Comparison of ENCODE assay signal across 15 cellular contexts in the genomic region with DNA sequence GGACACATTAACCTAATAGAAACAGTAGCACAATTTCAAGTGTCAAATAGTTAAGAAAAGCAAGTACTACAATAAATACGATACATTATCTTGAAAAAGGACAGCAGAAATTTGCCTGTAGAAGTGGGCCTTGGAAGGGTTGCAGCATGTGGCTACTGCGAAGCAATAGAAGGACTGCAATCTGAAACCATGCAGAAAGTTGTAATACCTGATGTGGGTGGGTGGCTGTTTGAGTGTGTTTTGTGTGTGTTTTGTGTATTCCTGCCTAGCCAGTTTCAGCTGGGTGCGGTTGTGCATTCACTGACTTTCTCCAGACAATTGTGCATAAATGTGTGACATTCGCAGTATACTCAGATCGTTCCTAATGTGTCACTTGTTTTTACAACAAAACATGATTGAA.
A peak's percentile ranks its signal among the peaks of the same experiment; 100 is the strongest.
DNase-seq lines count a peak whose midpoint lies in the region; ATAC-seq and TF ChIP-seq lines count a peak whose summit lies in the region.
"Had no signal": no experiment of that assay in that cellular context is flagged by ENCODE, and none has a peak within 500 bp of the region (broad histone marks: within the 10 kb centered on the region; RNA-seq: fewer than 3 reads in every experiment).

No MANE protein-coding gene starts in this region.

- H3K36me3 Mint-ChIP-seq in WTC11 = peaks cover 6% of the 10 kb centered on the region
- peaks cover 8% of the 10 kb centered on the region for H3K36me3 Mint-ChIP-seq in progenitor cell of endocrine pancreas (ENCODE audit: insufficient read depth)
- H3K36me3 Mint-ChIP-seq in T-cell = peaks cover 18% of the 10 kb centered on the region

- H3K27me3 Mint-ChIP-seq in WTC11 (ENCODE audit: low read depth) = no peaks in the 10 kb centered on the region
- H3K27me3 Mint-ChIP-seq in progenitor cell of endocrine pancreas = no peaks in the 10 kb centered on the region
- no peaks in the 10 kb centered on the region for H3K27me3 Mint-ChIP-seq in T-cell
- H3K27me3 Mint-ChIP-seq: CD4-positive, CD25-positive, alpha-beta regulatory T cell had no signal

- peaks cover 88% of the 10 kb centered on the region for H3K4me1 Mint-ChIP-seq in WTC11
- peaks cover 30% of the 10 kb centered on the region for H3K4me1 Mint-ChIP-seq in progenitor cell of endocrine pancreas (ENCODE audit: low read depth)
- H3K4me1 Mint-ChIP-seq in T-cell = peaks cover 52 to 62% (median 59%) of the 10 kb centered on the region in 3 donors

- TF ChIP-seq RAD21 in Ishikawa (IDR thresholded peaks at IDR 0.05; ENCODE audit: low read depth) = no peak

- CTCF ChIA-PET in WTC11 (lab: Charles Lee) = interaction anchor here (0.6 to 1.9 kb wide), 6 partner anchors 17 to 136 kb away, joined by 3 to 10 read pairs (median 4); a partner anchor contains a TSS
- CTCF ChIA-PET in T-cell (lab: Charles Lee) = interaction anchor here in 1 of 2 donors (1.1 kb wide), 1 partner anchor 139 kb away, joined by 4 read pairs; no protein-coding TSS in a partner anchor

- H3K4me3 Mint-ChIP-seq in WTC11 = no peak overlapping the region
- H3K4me3 Mint-ChIP-seq in progenitor cell of endocrine pancreas (ENCODE audit: low read depth) = no peak overlapping the region
- H3K4me3 Mint-ChIP-seq in T-cell = no peak overlapping the region
- H3K4me3 Mint-ChIP-seq: CD4-positive, CD25-positive, alpha-beta regulatory T cell had no signal

- DNase-seq in DMS79 treated with DMSO at 0.1 percent for 48 hours (lab: John Stamatoyannopoulos, UW) (peak; percentile 63), WTC11 (ENCODE audit: low spot score) (no peak), progenitor cell of endocrine pancreas (ENCODE audit: low spot score, unreplicated experiment) (no peak), T-cell (no peak), NCI-H1436 treated with DMSO at 0.1 percent for 48 hours (lab: John Stamatoyannopoulos, UW) (no peak)
- DNase-seq: Caco-2; CD4-positive, CD25-positive, alpha-beta regulatory T cell; GM23248; MG63; NCI-H1092; NCI-H2171 treated with DMSO at 0.1 percent for 48 hours; NCI-H446 treated with DMSO at 0.1 percent for 48 hours had no signal

- no peak for TF ChIP-seq CTCF in WTC11 (IDR thresholded peaks at IDR 0.05)
- TF ChIP-seq CTCF in progenitor cell of endocrine pancreas (IDR thresholded peaks at IDR 0.05; ENCODE audit: unreplicated experiment) = no peak

- POLR2A ChIA-PET in WTC11 (lab: Charles Lee) (no interaction called here), T-cell (lab: Charles Lee) (interaction anchor here in 1 of 2 donors (0.6 kb wide), 1 partner anchor 1071 kb away, joined by 6 read pairs; no protein-coding TSS in a partner anchor)

- ATAC-seq in WTC11 (no peak), GM18498 (IDR thresholded peaks at IDR 0.05; ENCODE audit: unreplicated experiment) (no peak), T-cell (replicated peaks in 1 of 4) (no peak)
- ATAC-seq: HepG2 had no signal

- TF ChIP-seq EP300 in Ishikawa (IDR thresholded peaks at IDR 0.05; ENCODE audit: borderline replicate concordance) = no peak

- peak overlapping the region; percentile 89 for H3K27ac Mint-ChIP-seq in WTC11
- peak overlapping the region; percentile 87 for H3K27ac Mint-ChIP-seq in progenitor cell of endocrine pancreas
- no peak overlapping the region for H3K27ac Mint-ChIP-seq in T-cell

- peaks cover 5% of the 10 kb centered on the region for H3K9me3 Mint-ChIP-seq in WTC11
- peaks cover 3% of the 10 kb centered on the region for H3K9me3 Mint-ChIP-seq in progenitor cell of endocrine pancreas (ENCODE audit: low read depth)
- no peaks in the 10 kb centered on the region for H3K9me3 Mint-ChIP-seq in T-cell
- H3K9me3 Mint-ChIP-seq: CD4-positive, CD25-positive, alpha-beta regulatory T cell had no signal

TF ChIP-seq in Ishikawa, 13 proteins besides CTCF, POLR2A, EP300 and RAD21:
- TF ChIP-seq, protein P1, sequence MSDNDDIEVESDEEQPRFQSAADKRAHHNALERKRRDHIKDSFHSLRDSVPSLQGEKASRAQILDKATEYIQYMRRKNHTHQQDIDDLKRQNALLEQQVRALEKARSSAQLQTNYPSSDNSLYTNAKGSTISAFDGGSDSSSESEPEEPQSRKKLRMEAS (IDR thresholded peaks at IDR 0.05) = peak; percentile 63
- TF ChIP-seq TAF1 (IDR thresholded peaks at IDR 0.05; ENCODE audit: low read depth) = no peak
TF ChIP-seq in Ishikawa: peak in this region for 1.

TF ChIP-seq in WTC11, 78 proteins besides CTCF, POLR2A, EP300 and RAD21:
- no peak for TF ChIP-seq NFYB (CRISPR knock-in tag; conservative IDR thresholded peaks at IDR 0.05; ENCODE audit: low read depth)
- TF ChIP-seq TP53 (CRISPR knock-in tag; IDR thresholded peaks at IDR 0.05) = no peak
- no peak for TF ChIP-seq FOXK1 (CRISPR knock-in tag; IDR thresholded peaks at IDR 0.05)
- TF ChIP-seq TEAD4 (CRISPR knock-in tag; IDR thresholded peaks at IDR 0.05) = no peak
- no peak for TF ChIP-seq ETV6 (CRISPR knock-in tag; IDR thresholded peaks at IDR 0.05)
- TF ChIP-seq, protein P2, sequence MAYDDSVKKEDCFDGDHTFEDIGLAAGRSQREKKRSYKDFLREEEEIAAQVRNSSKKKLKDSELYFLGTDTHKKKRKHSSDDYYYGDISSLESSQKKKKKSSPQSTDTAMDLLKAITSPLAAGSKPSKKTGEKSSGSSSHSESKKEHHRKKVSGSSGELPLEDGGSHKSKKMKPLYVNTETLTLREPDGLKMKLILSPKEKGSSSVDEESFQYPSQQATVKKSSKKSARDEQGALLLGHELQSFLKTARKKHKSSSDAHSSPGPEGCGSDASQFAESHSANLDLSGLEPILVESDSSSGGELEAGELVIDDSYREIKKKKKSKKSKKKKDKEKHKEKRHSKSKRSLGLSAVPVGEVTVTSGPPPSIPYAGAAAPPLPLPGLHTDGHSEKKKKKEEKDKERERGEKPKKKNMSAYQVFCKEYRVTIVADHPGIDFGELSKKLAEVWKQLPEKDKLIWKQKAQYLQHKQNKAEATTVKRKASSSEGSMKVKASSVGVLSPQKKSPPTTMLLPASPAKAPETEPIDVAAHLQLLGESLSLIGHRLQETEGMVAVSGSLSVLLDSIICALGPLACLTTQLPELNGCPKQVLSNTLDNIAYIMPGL (CRISPR knock-in tag; IDR thresholded peaks at IDR 0.05) = no peak
- TF ChIP-seq, protein P3, sequence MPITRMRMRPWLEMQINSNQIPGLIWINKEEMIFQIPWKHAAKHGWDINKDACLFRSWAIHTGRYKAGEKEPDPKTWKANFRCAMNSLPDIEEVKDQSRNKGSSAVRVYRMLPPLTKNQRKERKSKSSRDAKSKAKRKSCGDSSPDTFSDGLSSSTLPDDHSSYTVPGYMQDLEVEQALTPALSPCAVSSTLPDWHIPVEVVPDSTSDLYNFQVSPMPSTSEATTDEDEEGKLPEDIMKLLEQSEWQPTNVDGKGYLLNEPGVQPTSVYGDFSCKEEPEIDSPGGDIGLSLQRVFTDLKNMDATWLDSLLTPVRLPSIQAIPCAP (CRISPR knock-in tag; IDR thresholded peaks at IDR 0.05) = no peak
- no peak for TF ChIP-seq MXD4 (CRISPR knock-in tag; IDR thresholded peaks at IDR 0.05; ENCODE audit: borderline replicate concordance)
- TF ChIP-seq, protein P4, sequence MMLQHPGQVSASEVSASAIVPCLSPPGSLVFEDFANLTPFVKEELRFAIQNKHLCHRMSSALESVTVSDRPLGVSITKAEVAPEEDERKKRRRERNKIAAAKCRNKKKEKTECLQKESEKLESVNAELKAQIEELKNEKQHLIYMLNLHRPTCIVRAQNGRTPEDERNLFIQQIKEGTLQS (CRISPR knock-in tag; conservative IDR thresholded peaks at IDR 0.05) = no peak
- TF ChIP-seq ZNF416 (CRISPR knock-in tag; IDR thresholded peaks at IDR 0.05) = no peak

Comparison
In these comparisons a context has a peak if more than half of its experiments do, and no peak if none do; other contexts are left out.
1. H3K27ac Mint-ChIP-seq: peak in WTC11 (single experiment) and progenitor cell of endocrine pancreas (single experiment); none in T-cell (0 of 2).